Comparison of ENCODE assay signal across 8 cellular contexts in the genomic region with DNA sequence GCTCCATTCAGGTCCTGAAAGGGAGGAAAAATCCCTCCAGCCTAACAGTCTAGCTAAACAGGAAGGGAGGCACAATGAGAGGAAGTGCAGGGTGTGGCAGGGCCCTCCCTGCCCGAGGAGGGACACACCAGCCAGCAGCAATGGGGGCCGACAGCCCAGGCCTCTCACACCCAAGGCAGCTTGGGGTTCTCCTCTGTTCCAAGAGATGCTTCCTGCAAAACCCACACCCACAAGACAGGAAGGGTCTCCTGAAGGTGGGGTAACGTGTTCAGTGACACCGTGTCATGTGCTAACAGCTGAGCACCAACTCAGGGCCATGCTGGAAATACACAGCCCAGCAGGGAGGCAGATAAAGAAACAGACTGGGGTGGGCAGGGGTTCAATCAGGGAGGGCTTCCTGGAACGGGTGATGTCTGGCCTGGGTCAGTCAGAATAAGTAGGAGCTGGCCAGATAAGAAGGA. TPM values are rescaled to one million over a fixed set of nuclear protein-coding genes. Genes with fewer than 3 reads are reported as not detected.
A peak's percentile ranks its signal among the peaks of the same experiment; 100 is the strongest.
DNase-seq lines count a peak whose midpoint lies in the region; ATAC-seq and TF ChIP-seq lines count a peak whose summit lies in the region.

No MANE protein-coding gene starts in this region.

- intact Hi-C loops in Right ventricle myocardium inferior (cut with DNase I) (no loop called here), prostate gland (cut with DNase I) (no loop called here)

- CTCF ChIA-PET in GM10248 (lab: Yijun Ruan, JAX), result interaction anchor here (0.7 to 3.2 kb wide), 5 partner anchors 10 to 88 kb away, joined by 3 to 43 read pairs (median 5); no protein-coding TSS in a partner anchor

- no peaks in the 10 kb centered on the region for H3K9me3 ChIP-seq in prostate gland

- DNase-seq in EH (ENCODE audit: low read depth) (peak; percentile 51), Right ventricle myocardium inferior (ENCODE audit: missing footprints) (peak; percentile 85), prostate gland (ENCODE audit: low spot score) (no peak), NCI-H82 (lab: John Stamatoyannopoulos, UW) (no peak), GM10248 (ENCODE audit: extremely low spot score) (no peak), C1 segment of cervical spinal cord (lab: John Stamatoyannopoulos, UW) (no peak)
- no peak for DNase-seq in effector CD8-positive, alpha-beta T cell (lab: John Stamatoyannopoulos, UW)

- H3K4me3 ChIP-seq in prostate gland, result no peak overlapping the region

- ATAC-seq in Right ventricle myocardium inferior, result peak; percentile 47

- H3K36me3 ChIP-seq in prostate gland, result no peaks in the 10 kb centered on the region

- 65% methylated on average over 5 of the region's 5 CpGs for WGBS in prostate gland

- POLR2A ChIA-PET in GM10248 (lab: Yijun Ruan, JAX), result no interaction called here

- TF ChIP-seq POLR2A in prostate gland (IDR thresholded peaks at IDR 0.05), result no peak

- TF ChIP-seq CTCF in VCaP (conservative IDR thresholded peaks at IDR 0.05) (no peak), prostate gland (IDR thresholded peaks at IDR 0.05) (no peak), GM10248 (IDR thresholded peaks at IDR 0.05; ENCODE audit: control extremely low read depth, extremely low read depth, low read depth, missing control alignments) (no peak)

- H3K4me1 ChIP-seq in prostate gland (replicated peaks), result peaks cover 24% of the 10 kb centered on the region

- H3K27ac ChIP-seq in VCaP (peak overlapping the region; percentile 88; the same call in 1 of the 2 replicates), prostate gland (peak overlapping the region; percentile 59 to 69)

- H3K27me3 ChIP-seq in prostate gland (replicated peaks; ENCODE audit: insufficient read depth), result no peaks in the 10 kb centered on the region

RNA-seq across cellular contexts. Expression of gene ECE1, which starts 10.2 kb away (rescaled TPM):
- total RNA-seq in Right ventricle myocardium inferior (49.3 TPM), prostate gland (100 to 1,000 TPM; 113 to 146 TPM)

Comparison
In these comparisons a context has a peak if more than half of its experiments do, and no peak if none do; other contexts are left out.
1. DNase-seq: peak in EH (single experiment) and Right ventricle myocardium inferior (single experiment); none in prostate gland (single experiment), NCI-H82 (single experiment), GM10248 (single experiment), effector CD8-positive, alpha-beta T cell (single experiment) and C1 segment of cervical spinal cord (0 of 14).